Comparison of ENCODE assay signal across 8 cellular contexts in the genomic region with DNA sequence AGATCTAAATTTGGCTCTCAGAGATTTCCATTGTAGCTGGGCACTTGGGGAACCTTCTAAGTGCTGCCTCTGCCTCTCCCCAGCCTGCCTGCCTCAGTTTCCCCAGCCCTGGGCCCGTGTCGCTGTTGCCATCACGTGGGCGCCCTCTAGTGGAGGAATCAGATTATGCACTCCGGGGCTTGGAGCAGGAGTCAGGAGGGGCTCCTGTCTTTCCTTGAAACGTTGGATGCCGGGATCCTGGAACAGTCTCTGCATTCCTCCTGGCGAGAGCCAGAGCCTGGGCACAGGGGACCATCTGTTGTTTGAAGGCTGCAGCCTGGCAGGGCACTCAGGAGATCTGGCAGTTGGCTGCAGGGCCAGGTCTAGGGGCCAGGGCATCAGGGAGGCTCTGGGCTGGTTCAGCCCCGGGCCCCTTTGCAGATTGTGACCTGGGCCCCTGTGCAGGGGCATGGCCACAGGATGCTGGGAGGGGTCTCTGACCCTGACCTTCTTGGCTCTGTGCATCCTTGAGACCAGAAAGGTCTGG.
DNase-seq lines count a peak whose midpoint lies in the region; ATAC-seq, FAIRE-seq and TF ChIP-seq lines count a peak whose summit lies in the region.

No MANE protein-coding gene starts in this region.

- ATAC-seq in GM21381 (IDR thresholded peaks at IDR 0.05; ENCODE audit: unreplicated experiment), result no peak

- peaks cover 6% of the 10 kb centered on the region for H3K79me2 ChIP-seq in smooth muscle cell (ENCODE audit: low read depth)

- H3K4me1 ChIP-seq in right atrium auricular region (peaks cover 0 to 54% of the 10 kb centered on the region in 2 donors), smooth muscle cell (ENCODE audit: low read depth) (no peaks in the 10 kb centered on the region)

- no peak overlapping the region for H2AFZ ChIP-seq in smooth muscle cell (ENCODE audit: low read depth)

- H3K9me3 ChIP-seq in right atrium auricular region (no peaks in the 10 kb centered on the region), smooth muscle cell (replicated peaks; ENCODE audit: low read depth) (no peaks in the 10 kb centered on the region)

- H3K9ac ChIP-seq in smooth muscle cell (ENCODE audit: low read depth), result no peak overlapping the region

- H3K4me2 ChIP-seq in smooth muscle cell, result no peak overlapping the region

- peaks cover 24% of the 10 kb centered on the region for H3K36me3 ChIP-seq in right atrium auricular region
- no peaks in the 10 kb centered on the region for H3K36me3 ChIP-seq in smooth muscle cell (ENCODE audit: low read depth)

- H3F3A ChIP-seq in smooth muscle cell (ENCODE audit: low read depth), result no peaks in the 10 kb centered on the region

- FAIRE-seq in GM18507 (lab: Jason Lieb, UNC), result peak; percentile 62

- H3K27me3 ChIP-seq in right atrium auricular region (no peaks in the 10 kb centered on the region), smooth muscle cell (ENCODE audit: low read depth) (no peaks in the 10 kb centered on the region)

- 30% methylated on average over 9 of the region's 9 CpGs for WGBS in smooth muscle cell (ENCODE audit: low lambda C conversion rate)

- DNase-seq in ACHN (peak; percentile 39), GM18507 (ENCODE audit: extremely low spot score, insufficient read length, low read depth) (peak; percentile 63), SK-MEL-5 (ENCODE audit: low read depth, low spot score) (peak; percentile 61), right atrium auricular region (ENCODE audit: low spot score) (no peak), smooth muscle cell (lab: John Stamatoyannopoulos, UW; ENCODE audit: unreplicated experiment) (peak; percentile 25), SKM-1 (lab: John Stamatoyannopoulos, UW; ENCODE audit: unreplicated experiment) (no peak)
- DNase-seq in activated naive CD8-positive, alpha-beta T cell treated with anti-CD3 and anti-CD28 coated beads, Interleukin-2, amount 50 U/mL, for 16 hours (ENCODE audit: low read depth, low spot score), result peak; percentile 34

- H3K27ac ChIP-seq in right atrium auricular region (peak overlapping the region in 1 of 2 donors; percentile 34), smooth muscle cell (ENCODE audit: low read depth) (no peak overlapping the region)

- peak; percentile 94 to 96 for TF ChIP-seq CTCF in right atrium auricular region (IDR thresholded peaks at IDR 0.05)
- TF ChIP-seq CTCF in smooth muscle cell (IDR thresholded peaks at IDR 0.05; ENCODE audit: borderline replicate concordance, insufficient read depth, poor library complexity, severe bottlenecking), result peak; percentile 99

- in situ Hi-C loops in ACHN (cut with HindIII; ENCODE audit: low pct_ligation_motif_present, low pct_unique_long_range_greater_than_20kb, low sequenced_read_pairs) (no loop called here), SK-MEL-5 (cut with HindIII; ENCODE audit: low pct_unique_long_range_greater_than_20kb, low sequenced_read_pairs) (no loop called here)

- peaks cover 7% of the 10 kb centered on the region for H4K20me1 ChIP-seq in smooth muscle cell (ENCODE audit: low read depth)

- H3K4me3 ChIP-seq in right atrium auricular region (no peak overlapping the region), smooth muscle cell (no peak overlapping the region)

Comparison
In these comparisons a context has a peak if more than half of its experiments do, and no peak if none do; other contexts are left out.
1. DNase-seq: peak in ACHN (single experiment), GM18507 (single experiment), SK-MEL-5 (single experiment), activated naive CD8-positive, alpha-beta T cell treated with anti-CD3 and anti-CD28 coated beads, Interleukin-2, amount 50 U/mL, for 16 hours (single experiment) and smooth muscle cell (single experiment); none in right atrium auricular region (single experiment) and SKM-1 (single experiment).